Comparison of ENCODE assay signal across 26 cellular contexts in the genomic region with DNA sequence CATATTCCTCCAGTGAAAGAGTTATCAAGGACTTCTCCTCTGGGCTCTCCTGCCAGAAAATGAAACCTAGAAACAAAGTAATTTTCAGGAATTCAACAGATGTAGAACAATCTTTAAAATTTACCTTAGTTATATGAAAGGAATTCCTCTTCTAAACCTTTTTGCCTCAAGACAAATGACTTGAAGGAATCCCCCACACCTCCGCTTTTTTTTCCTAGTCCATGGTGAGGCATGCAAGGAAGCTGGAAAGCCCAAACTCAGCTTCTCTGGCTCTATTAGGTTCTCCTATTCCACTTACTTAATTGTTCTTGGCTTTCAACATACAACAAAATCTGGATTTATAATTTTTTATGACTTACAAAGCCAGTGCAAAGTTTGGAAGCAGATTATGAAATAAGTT. TPM values are rescaled to one million over a fixed set of nuclear protein-coding genes. Genes with fewer than 3 reads are reported as not detected.
"Had no signal": no experiment of that assay in that cellular context is flagged by ENCODE, and none has a peak within 500 bp of the region (broad histone marks: within the 10 kb centered on the region; RNA-seq: fewer than 3 reads in every experiment).

No MANE protein-coding gene starts in this region.

- H3K9me3 Mint-ChIP-seq: activated CD4-positive, alpha-beta memory T cell treated with anti-CD3 and anti-CD28 coated beads for 36 hours; activated CD4-positive, alpha-beta T cell treated with anti-CD3 and anti-CD28 coated beads, Interleukin-2, amount 10 ng/mL, durations not matched to agents 7 days and 5 days; activated T-cell treated with anti-CD3 and anti-CD28 coated beads, Interleukin-2, amount 50 U/mL, for 4 hours had no signal

- H3K27ac ChIP-seq: KMS-11, SJSA1, VCaP had no signal

- H3K36me3 Mint-ChIP-seq: activated CD4-positive, alpha-beta memory T cell treated with anti-CD3 and anti-CD28 coated beads for 36 hours; activated naive CD8-positive, alpha-beta T cell had no signal

- H3K4me2 ChIP-seq: KMS-11 had no signal

- H3K27ac Mint-ChIP-seq: activated CD4-positive, alpha-beta memory T cell treated with anti-CD3 and anti-CD28 coated beads for 36 hours; activated CD4-positive, alpha-beta T cell treated with anti-CD3 and anti-CD28 coated beads, Interleukin-2, amount 10 ng/mL, durations not matched to agents 7 days and 5 days; activated naive CD4-positive, alpha-beta T cell treated with anti-CD3 and anti-CD28 coated beads for 36 hours; activated naive CD8-positive, alpha-beta T cell; T-helper 17 cell had no signal

- H3K36me3 ChIP-seq: SJSA1 had no signal

- DNase-seq: activated CD4-positive, alpha-beta memory T cell treated with anti-CD3 and anti-CD28 coated beads for 36 hours; activated CD4-positive, alpha-beta T cell treated with anti-CD3 and anti-CD28 coated beads, Interleukin-2, amount 10 ng/mL, durations not matched to agents 7 days and 5 days; activated CD4-positive, CD25-positive, alpha-beta regulatory T cell; activated CD8-positive, alpha-beta memory T cell treated with anti-CD3 and anti-CD28 coated beads for 24 hours; activated effector memory CD4-positive, alpha-beta T cell treated with anti-CD3 and anti-CD28 coated beads, Interleukin-2, amount 50 U/mL, for 16 hours; activated naive CD4-positive, alpha-beta T cell treated with anti-CD3 and anti-CD28 coated beads for 36 hours; activated T-cell treated with anti-CD3 and anti-CD28 coated beads, Interleukin-2, amount 50 U/mL, for 4 hours; caudate nucleus; MM.1S; NCI-H1105; NCI-H1436; NCI-H1694 treated with DMSO at 0.1 percent for 48 hours; NCI-H2029 treated with DMSO at 0.1 percent for 48 hours; NCI-H345; NCI-H510A; NCI-H526 treated with DMSO at 0.1 percent for 48 hours; NCI-H82; T-helper 17 cell; T1000 had no signal

- H3K9me3 ChIP-seq: SJSA1 had no signal

- ATAC-seq: activated T-cell treated with anti-CD3 and anti-CD28 coated beads, Interleukin-2, amount 50 U/mL, for 4 hours; SK-N-SH treated with all-trans-retinoic acid at 6 μM for 48 hours; T-helper 17 cell had no signal

- H3K9ac ChIP-seq: KMS-11 had no signal

- H3K27me3 Mint-ChIP-seq: activated CD4-positive, alpha-beta memory T cell treated with anti-CD3 and anti-CD28 coated beads for 36 hours; activated CD4-positive, alpha-beta T cell treated with anti-CD3 and anti-CD28 coated beads, Interleukin-2, amount 10 ng/mL, durations not matched to agents 7 days and 5 days; activated naive CD8-positive, alpha-beta T cell; T-helper 17 cell had no signal

- H3K4me1 Mint-ChIP-seq: activated CD4-positive, alpha-beta T cell treated with anti-CD3 and anti-CD28 coated beads, Interleukin-2, amount 10 ng/mL, durations not matched to agents 7 days and 5 days; T-helper 17 cell had no signal

- H3K27me3 ChIP-seq: SJSA1 had no signal

- H3K4me3 ChIP-seq: SJSA1 had no signal

- H3K4me3 Mint-ChIP-seq: activated CD4-positive, alpha-beta memory T cell treated with anti-CD3 and anti-CD28 coated beads for 36 hours; activated CD4-positive, alpha-beta T cell treated with anti-CD3 and anti-CD28 coated beads, Interleukin-2, amount 10 ng/mL, durations not matched to agents 7 days and 5 days; activated naive CD4-positive, alpha-beta T cell treated with anti-CD3 and anti-CD28 coated beads for 36 hours; activated naive CD8-positive, alpha-beta T cell; activated T-cell treated with anti-CD3 and anti-CD28 coated beads, Interleukin-2, amount 50 U/mL, for 4 hours; T-helper 17 cell had no signal

RNA-seq across cellular contexts. Expression of a gene that starts 27.2 kb away (rescaled TPM):
- total RNA-seq: activated CD4-positive, alpha-beta memory T cell treated with anti-CD3 and anti-CD28 coated beads for 36 hours; activated CD4-positive, alpha-beta T cell treated with anti-CD3 and anti-CD28 coated beads, Interleukin-2, amount 10 ng/mL, durations not matched to agents 7 days and 5 days; activated naive CD4-positive, alpha-beta T cell treated with anti-CD3 and anti-CD28 coated beads for 36 hours; OCI-LY7; RPMI7951; SJSA1; T-helper 17 cell had no signal
